In the genomic region with DNA sequence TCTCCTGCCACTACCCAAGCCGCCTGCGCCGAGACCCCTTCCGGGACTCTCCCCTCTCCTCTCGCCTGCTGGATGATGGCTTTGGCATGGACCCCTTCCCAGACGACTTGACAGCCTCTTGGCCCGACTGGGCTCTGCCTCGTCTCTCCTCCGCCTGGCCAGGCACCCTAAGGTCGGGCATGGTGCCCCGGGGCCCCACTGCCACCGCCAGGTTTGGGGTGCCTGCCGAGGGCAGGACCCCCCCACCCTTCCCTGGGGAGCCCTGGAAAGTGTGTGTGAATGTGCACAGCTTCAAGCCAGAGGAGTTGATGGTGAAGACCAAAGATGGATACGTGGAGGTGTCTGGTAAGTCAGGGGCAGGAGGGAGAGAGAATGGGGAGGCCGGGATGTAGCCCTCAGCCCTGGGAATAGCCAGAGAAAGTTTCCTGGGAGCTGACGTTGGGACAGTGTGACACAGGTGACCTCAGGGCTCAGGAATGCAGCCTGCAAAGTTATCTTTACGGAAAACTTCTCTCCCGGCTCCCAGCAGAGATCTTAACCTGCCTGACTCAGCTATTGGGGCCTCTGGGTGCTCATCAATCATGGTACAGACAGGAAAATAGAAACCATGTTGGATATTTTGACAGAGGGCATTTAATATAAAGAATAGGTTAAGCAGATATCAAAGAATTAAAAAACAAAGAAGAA, we compare ENCODE assay signal across 9 cellular contexts. TPM values are rescaled to one million over a fixed set of nuclear protein-coding genes. Genes with fewer than 3 reads are reported as not detected.
DNase-seq lines count a peak whose midpoint lies in the region; ATAC-seq lines count a peak whose summit lies in the region.
"Had no signal": no experiment of that assay in that cellular context is flagged by ENCODE, and none has a peak within 500 bp of the region (broad histone marks: within the 10 kb centered on the region; RNA-seq: fewer than 3 reads in every experiment).

No MANE protein-coding gene starts in this region.

- no peaks in the 10 kb centered on the region for H3K36me3 ChIP-seq in H7 (replicated peaks; ENCODE audit: control insufficient read depth, insufficient read depth, low read length)
- H3K36me3 ChIP-seq: neutrophil had no signal

- H3K27ac ChIP-seq in skin epidermis, result peak overlapping the region in 17 of 21 experiments; percentile 23 to 87 (median 65)
- H3K27ac ChIP-seq: neutrophil had no signal

- H3K27me3 ChIP-seq in H7 (ENCODE audit: control insufficient read depth, insufficient read depth, low read length), result no peaks in the 10 kb centered on the region

- H3K4me3 ChIP-seq in H7 (ENCODE audit: insufficient read depth, low read depth, low read length) (peak overlapping the region; percentile 33), skin epidermis (peak overlapping the region; percentile 1 to 44 (median 28))

- ATAC-seq in GM21447 (IDR thresholded peaks at IDR 0.05; ENCODE audit: unreplicated experiment), result no peak

- DNase-seq in H7, result peak; percentile 78
- DNase-seq in amniotic epithelial cell (ENCODE audit: low read depth), result peak; percentile 71
- DNase-seq in iPS DF 19.7 (ENCODE audit: low read depth, low spot score), result peak; percentile 33
- no peak for DNase-seq in CD1c-positive myeloid dendritic cell (ENCODE audit: extremely low spot score)
- DNase-seq in NCI-H446 (lab: John Stamatoyannopoulos, UW), result no peak
- DNase-seq in DMS153 (lab: John Stamatoyannopoulos, UW), result no peak

RNA-seq across cellular contexts. Expression of a gene that starts 0.7 kb away (rescaled TPM):
- 10.7 and 15.8 TPM in 2 replicates for total RNA-seq in H7 (2014; rRNA removed; shearing (Covaris generic))

Comparison
In these comparisons a context has a peak if more than half of its experiments do, and no peak if none do; other contexts are left out.
1. DNase-seq: peak in H7 (single experiment), amniotic epithelial cell (single experiment) and iPS DF 19.7 (single experiment); none in CD1c-positive myeloid dendritic cell (single experiment), NCI-H446 (0 of 2) and DMS153 (single experiment).